ENCODE assay signal across 27 cellular contexts in the genomic region with DNA sequence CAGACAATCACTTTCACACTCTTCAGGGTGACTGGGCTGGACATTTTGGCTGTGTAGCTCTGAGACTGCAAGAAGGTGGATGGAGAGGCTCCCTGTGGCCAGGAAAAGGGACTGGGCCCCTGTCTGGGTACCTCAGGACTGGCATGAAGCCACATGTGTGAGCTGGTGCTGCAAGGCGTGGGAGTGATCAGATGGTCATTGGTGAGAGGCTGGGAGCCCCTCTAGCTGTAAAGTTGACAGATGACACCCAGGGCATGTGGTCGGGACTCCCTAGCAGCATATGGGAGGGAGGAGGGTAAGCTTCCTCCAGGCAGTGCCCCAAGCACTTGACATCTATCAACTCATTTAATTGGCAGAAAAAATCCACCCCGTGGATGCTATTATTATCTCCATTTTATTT. TPM values are rescaled to one million over a fixed set of nuclear protein-coding genes. Genes with fewer than 3 reads are reported as not detected.
"Had no signal": no experiment of that assay in that cellular context is flagged by ENCODE, and none has a peak within 500 bp of the region (broad histone marks: within the 10 kb centered on the region; RNA-seq: fewer than 3 reads in every experiment).

No MANE protein-coding gene starts in this region.

- H3K27me3 ChIP-seq: colonic mucosa, hepatocyte, ovary, right atrium auricular region, sigmoid colon, stomach, transverse colon had no signal

- H3K36me3 ChIP-seq: colonic mucosa, esophagus squamous epithelium, gastroesophageal sphincter, ovary, right atrium auricular region, sigmoid colon, stomach, thoracic aorta, transverse colon had no signal

- H3K9me3 ChIP-seq: colonic mucosa, esophagus squamous epithelium, gastroesophageal sphincter, mucosa of descending colon, ovary, right atrium auricular region, sigmoid colon, stomach, thoracic aorta, transverse colon had no signal

- H2AFZ ChIP-seq: hepatocyte had no signal

- ATAC-seq: gastroesophageal sphincter; left colon; naive thymus-derived CD8-positive, alpha-beta T cell had no signal

- DNase-seq: dermis blood vessel endothelial cell; esophagus squamous epithelium; foreskin fibroblast; head of caudate nucleus; left colon; mucosa of descending colon; naive thymus-derived CD8-positive, alpha-beta T cell; nucleus accumbens; ovary; sigmoid colon; stimulated activated CD4-positive, alpha-beta T cell treated with anti-CD3 and anti-CD28 coated beads, Interleukin-12 subunit alpha, Interleukin-12 subunit beta, amount 100 ng/mL, for 4 hours; stimulated activated naive CD4-positive, alpha-beta T cell; stomach; substantia nigra; transverse colon had no signal

- H3K79me2 ChIP-seq: hepatocyte had no signal

- H3K4me1 ChIP-seq: gastroesophageal sphincter, sigmoid colon had no signal

- H3K4me3 ChIP-seq: colonic mucosa, esophagus squamous epithelium, gastroesophageal sphincter, hepatocyte, mucosa of descending colon, ovary, right atrium auricular region, sigmoid colon, stomach, thoracic aorta, transverse colon had no signal

- H3K4me2 ChIP-seq: hepatocyte had no signal

- FAIRE-seq: small intestine had no signal

- H3K27ac ChIP-seq: colonic mucosa, esophagus squamous epithelium, gastroesophageal sphincter, hepatocyte, ovary, right atrium auricular region, sigmoid colon, stomach, thoracic aorta had no signal

RNA-seq across cellular contexts. Expression of a gene that starts 18.9 kb away (rescaled TPM):
- total RNA-seq: colonic mucosa; dermis blood vessel endothelial cell; epithelial cell of proximal tubule; esophagus squamous epithelium; gastroesophageal sphincter; hepatocyte; kidney epithelial cell; left colon; lower leg skin; mucosa of descending colon; naive thymus-derived CD8-positive, alpha-beta T cell; ovary; posterior vena cava; right atrium auricular region; sigmoid colon; stomach; thoracic aorta; transverse colon; ureter had no signal
- polyA plus RNA-seq: hepatocyte; naive thymus-derived CD8-positive, alpha-beta T cell; neural cell; ovary; sigmoid colon; small intestine; stomach had no signal
